In the genomic region with DNA sequence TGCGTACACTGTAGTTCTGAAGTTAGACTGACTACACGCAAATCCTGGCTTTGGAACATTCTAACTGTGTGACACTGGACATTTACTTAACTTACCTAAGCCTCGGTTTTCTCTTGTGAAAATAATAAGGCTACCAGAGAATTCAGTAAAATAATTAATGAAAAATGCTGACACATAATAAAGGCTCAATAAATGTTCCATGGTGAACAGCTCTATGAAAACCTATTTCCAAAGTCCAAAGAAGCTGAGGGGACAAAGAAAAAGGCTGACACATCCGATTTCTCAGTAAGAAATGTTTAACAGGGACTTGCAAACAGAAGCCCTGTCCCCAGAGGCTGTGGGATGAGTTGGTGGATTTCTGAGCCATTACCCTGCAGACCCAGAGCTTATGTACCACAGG, we compare ENCODE assay signal across 21 cellular contexts.
"Had no signal": no experiment of that assay in that cellular context is flagged by ENCODE, and none has a peak within 500 bp of the region (broad histone marks: within the 10 kb centered on the region; RNA-seq: fewer than 3 reads in every experiment).

No MANE protein-coding gene starts in this region.

- H3K9me3 Mint-ChIP-seq: naive B cell; nephron; stimulated activated naive B cell treated with anti-CD40 and anti-IgM and Interleukin-4, amounts not matched to agents 10 μg/mL and 1 μg/mL and 100 μg/mL, for 72 hours; stimulated activated naive CD8-positive, alpha-beta T cell treated with anti-CD3 and anti-CD28 coated beads, Interleukin-15, amount 100 ng/mL, for 72 hours had no signal

- ATAC-seq: gastrocnemius medialis; heart right ventricle; left colon; left ventricle myocardium superior; psoas muscle; stimulated activated naive B cell treated with anti-CD40 and anti-IgM and Interleukin-4, amounts not matched to agents 10 μg/mL and 1 μg/mL and 100 μg/mL, for 72 hours; stimulated activated naive CD8-positive, alpha-beta T cell treated with anti-CD3 and anti-CD28 coated beads, Interleukin-15, amount 100 ng/mL, for 72 hours had no signal

- DNase-seq: colonic mucosa; dermis blood vessel endothelial cell; gastrocnemius medialis; heart right ventricle; immature natural killer cell; kidney; left colon; left ventricle myocardium superior; naive B cell; psoas muscle; sigmoid colon; stimulated activated CD4-positive, alpha-beta T cell treated with anti-CD3 and anti-CD28 coated beads, Interleukin-2, amount 100 ng/mL, for 24 hours; stimulated activated CD4-positive, alpha-beta T cell treated with anti-CD3 and anti-CD28 coated beads, Interleukin-4, amount 100 ng/mL, for 4 hours; stimulated activated naive B cell treated with anti-CD40 and anti-IgM and Interleukin-4, amounts not matched to agents 10 μg/mL and 1 μg/mL and 100 μg/mL, for 72 hours; stimulated activated naive CD8-positive, alpha-beta T cell treated with anti-CD3 and anti-CD28 coated beads, Interleukin-15, amount 100 ng/mL, for 72 hours; testis had no signal

- H3K36me3 Mint-ChIP-seq: immature natural killer cell; naive B cell; stimulated activated naive B cell treated with anti-CD40 and anti-IgM and Interleukin-4, amounts not matched to agents 10 μg/mL and 1 μg/mL and 100 μg/mL, for 72 hours had no signal

- H3K4me3 Mint-ChIP-seq: immature natural killer cell; naive B cell; nephron; stimulated activated naive B cell treated with anti-CD40 and anti-IgM and Interleukin-4, amounts not matched to agents 10 μg/mL and 1 μg/mL and 100 μg/mL, for 72 hours; stimulated activated naive CD8-positive, alpha-beta T cell treated with anti-CD3 and anti-CD28 coated beads, Interleukin-15, amount 100 ng/mL, for 72 hours had no signal

- H3K4me1 Mint-ChIP-seq: immature natural killer cell; naive B cell; nephron; stimulated activated naive B cell treated with anti-CD40 and anti-IgM and Interleukin-4, amounts not matched to agents 10 μg/mL and 1 μg/mL and 100 μg/mL, for 72 hours; stimulated activated naive CD8-positive, alpha-beta T cell treated with anti-CD3 and anti-CD28 coated beads, Interleukin-15, amount 100 ng/mL, for 72 hours had no signal

- H3K9me3 ChIP-seq: colonic mucosa, gastrocnemius medialis, heart right ventricle, psoas muscle, sigmoid colon, testis, tibial nerve had no signal

- H3K4me1 ChIP-seq: colonic mucosa, gastrocnemius medialis, heart right ventricle, psoas muscle, sigmoid colon, testis, tibial nerve had no signal

- H3K27me3 ChIP-seq: colonic mucosa, testis, tibial nerve had no signal

- H3K27ac Mint-ChIP-seq: immature natural killer cell; nephron; stimulated activated naive B cell treated with anti-CD40 and anti-IgM and Interleukin-4, amounts not matched to agents 10 μg/mL and 1 μg/mL and 100 μg/mL, for 72 hours had no signal

- FAIRE-seq: endothelial cell of umbilical vein, kidney had no signal

- H3K4me3 ChIP-seq: colonic mucosa, gastrocnemius medialis, heart right ventricle, lung, psoas muscle, sigmoid colon, skin epidermis, testis, tibial nerve had no signal

- H3K36me3 ChIP-seq: colonic mucosa, gastrocnemius medialis, heart right ventricle, sigmoid colon, tibial nerve had no signal

- H3K27ac ChIP-seq: colonic mucosa, gastrocnemius medialis, heart right ventricle, psoas muscle, sigmoid colon, testis, tibial nerve had no signal
